ENCODE assay signal across 13 cellular contexts in the genomic region with DNA sequence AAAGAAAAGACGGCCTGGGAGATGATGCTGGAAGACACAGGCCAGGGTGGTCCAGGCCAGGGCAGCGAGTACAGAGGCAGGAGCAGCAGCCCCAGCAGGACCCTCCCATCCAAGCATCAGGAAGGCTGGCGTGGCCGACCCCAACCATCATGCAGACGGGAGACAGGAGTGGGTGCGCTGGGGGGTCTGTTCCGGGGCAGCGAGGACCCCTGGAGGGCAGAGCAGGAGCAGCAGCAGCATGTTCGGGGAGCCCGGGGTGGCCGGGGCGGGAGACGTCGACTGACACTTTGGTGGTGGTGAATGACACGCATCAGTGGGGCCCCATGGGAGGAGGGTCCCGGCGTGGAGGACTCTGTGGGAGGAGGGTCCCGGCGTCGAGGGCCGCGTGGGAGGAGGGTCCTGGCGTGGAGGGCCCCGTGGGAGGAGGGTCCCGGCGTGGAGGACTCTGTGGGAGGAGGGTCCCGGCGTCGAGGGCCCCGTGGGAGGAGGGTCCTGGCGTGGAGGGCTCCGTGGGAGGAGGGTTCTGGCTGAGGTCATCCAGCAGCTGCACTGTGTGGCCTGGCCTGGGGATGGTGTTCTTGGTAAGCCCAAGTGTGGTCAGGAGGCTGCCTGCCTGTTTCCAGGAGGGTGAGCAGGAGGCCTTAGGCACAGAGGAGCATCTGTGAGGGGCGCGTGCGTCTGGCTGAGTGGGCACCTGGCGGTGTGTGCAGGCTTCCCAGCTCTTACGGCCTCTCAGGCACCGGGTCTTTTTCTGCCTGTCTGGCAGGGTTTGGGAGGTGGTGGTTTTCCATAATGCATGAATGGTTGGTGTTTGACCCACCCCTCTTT. TPM values are rescaled to one million over a fixed set of nuclear protein-coding genes. Genes with fewer than 3 reads are reported as not detected.
DNase-seq lines count a peak whose midpoint lies in the region; ATAC-seq and TF ChIP-seq lines count a peak whose summit lies in the region.
"Had no signal": no experiment of that assay in that cellular context is flagged by ENCODE, and none has a peak within 500 bp of the region (broad histone marks: within the 10 kb centered on the region; RNA-seq: fewer than 3 reads in every experiment).

No MANE protein-coding gene starts in this region.

- H3K36me3 ChIP-seq in BJ (ENCODE audit: control insufficient read depth, insufficient read depth, low read length): peaks cover 8% of the 10 kb centered on the region
- peaks cover 0 to 2% (median under 1%) of the 10 kb centered on the region in 4 donors for H3K36me3 ChIP-seq in esophagus muscularis mucosa
- H3K36me3 ChIP-seq in trophoblast cell (ENCODE audit: control insufficient read depth in 1 of 2, insufficient read depth in 2 of 2, low read length in 2 of 2): no peaks in the 10 kb centered on the region
- H3K36me3 ChIP-seq: pancreas had no signal

- WGBS in esophagus muscularis mucosa: 73% methylated on average over 35 of the region's 38 CpGs
- no CpG with 5 or more reads among the region's 38 CpGs for WGBS in trophoblast cell (ENCODE audit: extremely low coverage, insufficient coverage, insufficient read length)

- H3K4me1 Mint-ChIP-seq in activated CD4-positive, alpha-beta T cell treated with anti-CD3 and anti-CD28 coated beads, Interleukin-2, amount 10 ng/mL, durations not matched to agents 7 days and 5 days: no peaks in the 10 kb centered on the region
- no peaks in the 10 kb centered on the region for H3K4me1 Mint-ChIP-seq in T-helper 2 cell treated with Interferon-gamma antibody and Interleukin-4, amounts not matched to agents 5 μg/mL and 100 μg/mL, for 36 hours (ENCODE audit: low read depth)

- no peak for TF ChIP-seq EP300 in esophagus muscularis mucosa (IDR thresholded peaks at IDR 0.05)

- H3K4me1 ChIP-seq in esophagus muscularis mucosa: peaks cover 77 to 100% (median 99%) of the 10 kb centered on the region in 4 donors
- peaks cover 16 to 17% of the 10 kb centered on the region in 2 experiments for H3K4me1 ChIP-seq in trophoblast cell (ENCODE audit: control insufficient read depth in 1 of 2, insufficient read depth in 2 of 2, low read length in 2 of 2)

- no peak overlapping the region for H3K18ac ChIP-seq in trophoblast cell (ENCODE audit: low read length)

- H2BK5ac ChIP-seq in trophoblast cell (ENCODE audit: low read depth, low read length, poor library complexity): no peak overlapping the region

- no peak overlapping the region for H2BK120ac ChIP-seq in trophoblast cell (ENCODE audit: insufficient read depth, low read length, poor library complexity)

- POLR2A ChIA-PET in BJ (lab: Charles Lee): no interaction called here
- POLR2A ChIA-PET in activated CD4-positive, alpha-beta T cell treated with anti-CD3 and anti-CD28 coated beads, Interleukin-2, amount 10 ng/mL, durations not matched to agents 7 days and 5 days (lab: Charles Lee): no interaction called here

- no peaks in the 10 kb centered on the region for H3K27me3 Mint-ChIP-seq in activated CD4-positive, alpha-beta T cell treated with anti-CD3 and anti-CD28 coated beads, Interleukin-2, amount 10 ng/mL, durations not matched to agents 7 days and 5 days
- no peaks in the 10 kb centered on the region for H3K27me3 Mint-ChIP-seq in T-helper 2 cell treated with Interferon-gamma antibody and Interleukin-4, amounts not matched to agents 5 μg/mL and 100 μg/mL, for 36 hours (ENCODE audit: low read depth)

- H3K4me3 ChIP-seq in BJ (ENCODE audit: low read depth, low read length): no peak overlapping the region
- H3K4me3 ChIP-seq in NB4 (ENCODE audit: low read depth, low read length): no peak overlapping the region
- H3K4me3 ChIP-seq in esophagus muscularis mucosa: no peak overlapping the region
- no peak overlapping the region for H3K4me3 ChIP-seq in trophoblast cell (ENCODE audit: low read depth, low read length)
- H3K4me3 ChIP-seq: pancreas had no signal

- no peaks in the 10 kb centered on the region for H3K9me3 Mint-ChIP-seq in activated CD4-positive, alpha-beta T cell treated with anti-CD3 and anti-CD28 coated beads, Interleukin-2, amount 10 ng/mL, durations not matched to agents 7 days and 5 days
- no peaks in the 10 kb centered on the region for H3K9me3 Mint-ChIP-seq in T-helper 2 cell treated with Interferon-gamma antibody and Interleukin-4, amounts not matched to agents 5 μg/mL and 100 μg/mL, for 36 hours

- H2AK5ac ChIP-seq in trophoblast cell (ENCODE audit: low read length): no peak overlapping the region

- H2BK12ac ChIP-seq in trophoblast cell (ENCODE audit: low read length): no peak overlapping the region

- TF ChIP-seq CTCF in BJ (IDR thresholded peaks at IDR 0.05; ENCODE audit: insufficient read depth, low read depth, low read length): peak; percentile 35
- TF ChIP-seq CTCF in NB4 (IDR thresholded peaks at IDR 0.05; ENCODE audit: low read depth, low read length): no peak
- TF ChIP-seq CTCF in esophagus muscularis mucosa (IDR thresholded peaks at IDR 0.05): peak; percentile 26 to 44 (median 31)

- no peak overlapping the region for H3K23ac ChIP-seq in trophoblast cell (ENCODE audit: low read length)

- H3K9me3 ChIP-seq in esophagus muscularis mucosa (no peaks in the 10 kb centered on the region), trophoblast cell (ENCODE audit: insufficient read depth, low read depth, low read length) (no peaks in the 10 kb centered on the region)
- H3K9me3 ChIP-seq: pancreas had no signal

- H3K4me3 Mint-ChIP-seq in activated CD4-positive, alpha-beta T cell treated with anti-CD3 and anti-CD28 coated beads, Interleukin-2, amount 10 ng/mL, durations not matched to agents 7 days and 5 days: no peak overlapping the region
- no peak overlapping the region for H3K4me3 Mint-ChIP-seq in T-helper 2 cell treated with Interferon-gamma antibody and Interleukin-4, amounts not matched to agents 5 μg/mL and 100 μg/mL, for 36 hours

- H3K4me2 ChIP-seq in trophoblast cell (ENCODE audit: low read length): no peak overlapping the region

- peaks cover 5% of the 10 kb centered on the region for H3K79me1 ChIP-seq in trophoblast cell (ENCODE audit: low read length)

- peak overlapping the region; percentile 89 to 98 (median 96) for H3K27ac ChIP-seq in esophagus muscularis mucosa (replicated peaks in 1 of 4)
- H3K27ac ChIP-seq in trophoblast cell (ENCODE audit: low read depth, low read length): no peak overlapping the region
- H3K27ac ChIP-seq: pancreas had no signal

- no peak for DNase-seq in BJ (ENCODE audit: low read depth)
- DNase-seq in NB4 (ENCODE audit: low read depth): peak; percentile 40
- no peak for DNase-seq in esophagus muscularis mucosa (ENCODE audit: extremely low spot score)
- peak; percentile 81 for DNase-seq in posterior vena cava (ENCODE audit: low spot score)
- DNase-seq in trophoblast cell: no peak
- DNase-seq in activated CD4-positive, alpha-beta T cell treated with anti-CD3 and anti-CD28 coated beads, Interleukin-2, amount 10 ng/mL, durations not matched to agents 7 days and 5 days: no peak
- DNase-seq in T-helper 2 cell treated with Interferon-gamma antibody and Interleukin-4, amounts not matched to agents 5 μg/mL and 100 μg/mL, for 36 hours (ENCODE audit: low spot score): no peak
- DNase-seq: COR-L47, NCI-H446 had no signal

- no peak for ATAC-seq in GM18511 (IDR thresholded peaks at IDR 0.05; ENCODE audit: unreplicated experiment)
- ATAC-seq: pancreas had no signal

- H3K14ac ChIP-seq in trophoblast cell (ENCODE audit: low read length): no peak overlapping the region

- intact Hi-C loops in esophagus muscularis mucosa (cut with DNase I) (loop anchor here (5.0 kb wide), 1 partner anchor 39 kb away; the partner anchor contains the start of gene FAM20C), posterior vena cava (cut with DNase I) (no loop called here)

- H4K12ac ChIP-seq in trophoblast cell (ENCODE audit: low read depth, low read length): no peak overlapping the region

- H2AFZ ChIP-seq in trophoblast cell (ENCODE audit: insufficient read depth, low read length, poor library complexity): no peak overlapping the region

- H3K27me3 ChIP-seq in BJ (ENCODE audit: control insufficient read depth, insufficient read depth, low read length) (no peaks in the 10 kb centered on the region), esophagus muscularis mucosa (no peaks in the 10 kb centered on the region), trophoblast cell (ENCODE audit: insufficient read depth, low read length) (no peaks in the 10 kb centered on the region)
- H3K27me3 ChIP-seq: pancreas had no signal

- H4K91ac ChIP-seq in trophoblast cell (ENCODE audit: low read depth, low read length): no peak overlapping the region

- no peak overlapping the region for H4K8ac ChIP-seq in trophoblast cell (ENCODE audit: low read depth, low read length)

- H3K79me2 ChIP-seq in trophoblast cell (ENCODE audit: control insufficient read depth, insufficient read depth, low read length, poor library complexity): no peaks in the 10 kb centered on the region

- no peak overlapping the region for H3K4ac ChIP-seq in trophoblast cell (ENCODE audit: low read depth, low read length)

- TF ChIP-seq POLR2A in NB4 (IDR thresholded peaks at IDR 0.05; ENCODE audit: extremely low read depth, insufficient read length): no peak
- no peak for TF ChIP-seq POLR2A in esophagus muscularis mucosa (IDR thresholded peaks at IDR 0.05; ENCODE audit: low read depth)

- H3K27ac Mint-ChIP-seq in activated CD4-positive, alpha-beta T cell treated with anti-CD3 and anti-CD28 coated beads, Interleukin-2, amount 10 ng/mL, durations not matched to agents 7 days and 5 days: no peak overlapping the region
- no peak overlapping the region for H3K27ac Mint-ChIP-seq in T-helper 2 cell treated with Interferon-gamma antibody and Interleukin-4, amounts not matched to agents 5 μg/mL and 100 μg/mL, for 36 hours

- no peak overlapping the region for H3K9ac ChIP-seq in trophoblast cell (ENCODE audit: low read length)

- CTCF ChIA-PET in BJ (lab: Yijun Ruan, JAX): interaction anchor here (1.1 to 1.5 kb wide), 3 partner anchors 11 to 22 kb away, joined by 3 to 4 read pairs (median 3); no protein-coding TSS in a partner anchor
- CTCF ChIA-PET in activated CD4-positive, alpha-beta T cell treated with anti-CD3 and anti-CD28 coated beads, Interleukin-2, amount 10 ng/mL, durations not matched to agents 7 days and 5 days (lab: Charles Lee): no interaction called here

- no peaks in the 10 kb centered on the region for H3K36me3 Mint-ChIP-seq in activated CD4-positive, alpha-beta T cell treated with anti-CD3 and anti-CD28 coated beads, Interleukin-2, amount 10 ng/mL, durations not matched to agents 7 days and 5 days (ENCODE audit: low read depth)
- H3K36me3 Mint-ChIP-seq in T-helper 2 cell treated with Interferon-gamma antibody and Interleukin-4, amounts not matched to agents 5 μg/mL and 100 μg/mL, for 36 hours (ENCODE audit: low read depth): no peaks in the 10 kb centered on the region

RNA-seq across cellular contexts. Expression of gene FAM20C, which starts 38.9 kb away (rescaled TPM):
- polyA plus RNA-seq in BJ (2011; rRNA removed): 22.8 and 32.5 TPM in 2 replicates
- polyA minus RNA-seq in BJ (2011; rRNA and poly(A)+ RNA removed): 20.8 and 22.9 TPM in 2 replicates
- total RNA-seq in esophagus muscularis mucosa (10 to 100 TPM; 46.5 to 79.2 (median 69.8) TPM), posterior vena cava (10 to 100 TPM; 56.6 to 74.3 TPM)
- polyA plus RNA-seq in trophoblast cell (2013): 0.24 and 0.33 TPM in 2 replicates
- under 1 TPM; 0.29 to 0.47 TPM for total RNA-seq in activated CD4-positive, alpha-beta T cell treated with anti-CD3 and anti-CD28 coated beads, Interleukin-2, amount 10 ng/mL, durations not matched to agents 7 days and 5 days
- total RNA-seq: T-helper 1 cell treated with Interleukin-12 subunit alpha and Interleukin-12 subunit beta and Interleukin-4 antibody, amounts not matched to agents 30 ng/mL and 1 ng/mL, for 36 hours had no signal

RNA-seq across cellular contexts. Expression of gene FOXL3, which starts 58.7 kb away (rescaled TPM):
- not detected in 2 replicates for polyA plus RNA-seq in BJ (2011; rRNA removed)
- polyA minus RNA-seq in BJ (2011; rRNA and poly(A)+ RNA removed): not detected in 2 replicates
- not detected for total RNA-seq in esophagus muscularis mucosa
- total RNA-seq in posterior vena cava: not detected
- polyA plus RNA-seq in trophoblast cell (2013): not detected in 2 replicates
- not detected for total RNA-seq in activated CD4-positive, alpha-beta T cell treated with anti-CD3 and anti-CD28 coated beads, Interleukin-2, amount 10 ng/mL, durations not matched to agents 7 days and 5 days
- total RNA-seq: M059J; pancreas; T-helper 1 cell treated with Interleukin-12 subunit alpha and Interleukin-12 subunit beta and Interleukin-4 antibody, amounts not matched to agents 30 ng/mL and 1 ng/mL, for 36 hours had no signal
- polyA plus RNA-seq: pancreas had no signal

Comparison
In these comparisons a context has a peak if more than half of its experiments do, and no peak if none do; other contexts are left out.
1. DNase-seq: peak in NB4 (single experiment) and posterior vena cava (single experiment); none in BJ (single experiment), esophagus muscularis mucosa (single experiment), trophoblast cell (0 of 2), activated CD4-positive, alpha-beta T cell treated with anti-CD3 and anti-CD28 coated beads, Interleukin-2, amount 10 ng/mL, durations not matched to agents 7 days and 5 days (single experiment) and T-helper 2 cell treated with Interferon-gamma antibody and Interleukin-4, amounts not matched to agents 5 μg/mL and 100 μg/mL, for 36 hours (single experiment).
2. RNA of gene FAM20C, which starts 38.9 kb away (total RNA-seq): 56.6 to 74.3 TPM in posterior vena cava and 46.5 to 79.2 TPM in esophagus muscularis mucosa; 0.29 to 0.47 TPM in activated CD4-positive, alpha-beta T cell treated with anti-CD3 and anti-CD28 coated beads, Interleukin-2, amount 10 ng/mL, durations not matched to agents 7 days and 5 days; every median in the first group is over 10 times any median in the second.